ENCODE assay signal across 1 cellular context in genomic region chr13:40536443-40537113, GRCh38.
A peak's percentile ranks its signal among the peaks of the same experiment; 100 is the strongest.
TF ChIP-seq lines count a peak whose summit lies in the region.

No MANE protein-coding gene starts in this region.

TF ChIP-seq in HepG2, 621 proteins besides CTCF, POLR2A, EP300 and RAD21 (continued from another document and continues in another):
- TF ChIP-seq ZNF17 (CRISPR knock-in tag; IDR thresholded peaks at IDR 0.05) (no peak), PPARG (CRISPR knock-in tag; conservative IDR thresholded peaks at IDR 0.05) (peak; percentile 36; the same call in 1 of the 2 replicates), ZFP41 (CRISPR knock-in tag; IDR thresholded peaks at IDR 0.05; ENCODE audit: borderline replicate concordance) (no peak), SMAD1 (CRISPR knock-in tag; IDR thresholded peaks at IDR 0.05; ENCODE audit: borderline replicate concordance, low read depth) (no peak; the same call in 1 of the 2 replicates), RELA (CRISPR knock-in tag; IDR thresholded peaks at IDR 0.05) (no peak), ZNF816 (CRISPR knock-in tag; IDR thresholded peaks at IDR 0.05; ENCODE audit: borderline replicate concordance) (0 out of 2 replicates have a peak, but pooled peaks have one; percentile 55), FOXA3 (CRISPR knock-in tag; IDR thresholded peaks at IDR 0.05) (peak; percentile 68), HDAC2 (CRISPR knock-in tag; IDR thresholded peaks at IDR 0.05) (peak; percentile 94), NR2F2 (IDR thresholded peaks at IDR 0.05; ENCODE audit: borderline replicate concordance, low read depth) (peak; percentile 94), ZNF598 (CRISPR knock-in tag; IDR thresholded peaks at IDR 0.05; ENCODE audit: borderline replicate concordance) (peak; percentile 57; the same call in 1 of the 2 replicates), ZNF839 (CRISPR knock-in tag; IDR thresholded peaks at IDR 0.05; ENCODE audit: borderline replicate concordance) (no peak), ZIK1 (CRISPR knock-in tag; IDR thresholded peaks at IDR 0.05; ENCODE audit: borderline replicate concordance, low read depth) (no peak), CREBL2 (CRISPR knock-in tag; IDR thresholded peaks at IDR 0.05; ENCODE audit: borderline replicate concordance) (no peak), ZNF639 (CRISPR knock-in tag; conservative IDR thresholded peaks at IDR 0.05) (no peak), SIN3B (IDR thresholded peaks at IDR 0.05; ENCODE audit: low read length) (no peak), ZNF607 (CRISPR knock-in tag; IDR thresholded peaks at IDR 0.05; ENCODE audit: borderline replicate concordance) (no peak), FOXP4 (CRISPR knock-in tag; IDR thresholded peaks at IDR 0.05) (peak; percentile 83), RAD51 (IDR thresholded peaks at IDR 0.05; ENCODE audit: borderline replicate concordance) (peak; percentile 15; the same call in 1 of the 2 replicates), SALL2 (CRISPR knock-in tag; IDR thresholded peaks at IDR 0.05) (no peak), ZNF569 (CRISPR knock-in tag; IDR thresholded peaks at IDR 0.05; ENCODE audit: borderline replicate concordance) (no peak), REL (CRISPR knock-in tag; conservative IDR thresholded peaks at IDR 0.05) (no peak), PBX3 (CRISPR knock-in tag; IDR thresholded peaks at IDR 0.05; ENCODE audit: borderline replicate concordance) (no peak), HMGXB3 (CRISPR knock-in tag; IDR thresholded peaks at IDR 0.05; ENCODE audit: borderline replicate concordance) (no peak; the same call in 1 of the 2 replicates), TBL1XR1 (IDR thresholded peaks at IDR 0.05; ENCODE audit: borderline replicate concordance, low read length, partially characterized antibody) (peak; percentile 33), GATA4 (IDR thresholded peaks at IDR 0.05; ENCODE audit: borderline replicate concordance, low read depth) (0 out of 2 replicates have a peak, but pooled peaks have one; percentile 21), ELF4 (CRISPR knock-in tag; IDR thresholded peaks at IDR 0.05; ENCODE audit: borderline replicate concordance) (no peak), GTF2F1 (IDR thresholded peaks at IDR 0.05; ENCODE audit: low read length) (no peak), NFYC (CRISPR knock-in tag; IDR thresholded peaks at IDR 0.05) (no peak), ZNF75D (CRISPR knock-in tag; IDR thresholded peaks at IDR 0.05; ENCODE audit: borderline replicate concordance) (no peak), ZHX1 (CRISPR knock-in tag; IDR thresholded peaks at IDR 0.05; ENCODE audit: low read depth) (no peak), SP2 (CRISPR knock-in tag; IDR thresholded peaks at IDR 0.05) (no peak), KDM5A (IDR thresholded peaks at IDR 0.05; ENCODE audit: borderline replicate concordance, low read length) (no peak), ZNF83 (CRISPR knock-in tag; IDR thresholded peaks at IDR 0.05; ENCODE audit: borderline replicate concordance) (no peak), TGIF2 (CRISPR knock-in tag; IDR thresholded peaks at IDR 0.05) (0 out of 2 replicates have a peak, but pooled peaks have one; percentile 32), ZNF547 (CRISPR knock-in tag; IDR thresholded peaks at IDR 0.05) (no peak), ZBTB39 (CRISPR knock-in tag; IDR thresholded peaks at IDR 0.05) (peak; percentile 93), ZNF430 (CRISPR knock-in tag; IDR thresholded peaks at IDR 0.05) (no peak), ZBTB34 (CRISPR knock-in tag; IDR thresholded peaks at IDR 0.05) (no peak; the same call in 1 of the 2 replicates), ZNF550 (CRISPR knock-in tag; IDR thresholded peaks at IDR 0.05; ENCODE audit: borderline replicate concordance) (no peak), NFYB (CRISPR knock-in tag; IDR thresholded peaks at IDR 0.05) (no peak), MAZ (IDR thresholded peaks at IDR 0.05; ENCODE audit: borderline replicate concordance, low read depth, low read length) (no peak), MAZ (CRISPR knock-in tag; IDR thresholded peaks at IDR 0.05; ENCODE audit: low read depth) (no peak), ZNF446 (CRISPR knock-in tag; IDR thresholded peaks at IDR 0.05) (no peak), BCLAF1 (IDR thresholded peaks at IDR 0.05) (no peak), ZNF292 (CRISPR knock-in tag; IDR thresholded peaks at IDR 0.05; ENCODE audit: borderline replicate concordance, low read depth) (peak; percentile 87; the same call in 1 of the 2 replicates)
